ENCODE assay signal across 1 cellular context in genomic region chr1:110255388-110255787, GRCh38.
TF ChIP-seq lines count a peak whose summit lies in the region.

No MANE protein-coding gene starts in this region.

TF ChIP-seq in HepG2, 621 proteins besides CTCF, POLR2A, EP300 and RAD21 (continued from another document):
- TF ChIP-seq TEF (CRISPR knock-in tag; IDR thresholded peaks at IDR 0.05) (no peak), ZNF292 (CRISPR knock-in tag; IDR thresholded peaks at IDR 0.05; ENCODE audit: borderline replicate concordance, low read depth) (no peak), ZNF3 (CRISPR knock-in tag; IDR thresholded peaks at IDR 0.05) (no peak), MLLT10 (CRISPR knock-in tag; IDR thresholded peaks at IDR 0.05) (no peak)
